Comparison of ENCODE assay signal across 1 cellular context in the genomic region with DNA sequence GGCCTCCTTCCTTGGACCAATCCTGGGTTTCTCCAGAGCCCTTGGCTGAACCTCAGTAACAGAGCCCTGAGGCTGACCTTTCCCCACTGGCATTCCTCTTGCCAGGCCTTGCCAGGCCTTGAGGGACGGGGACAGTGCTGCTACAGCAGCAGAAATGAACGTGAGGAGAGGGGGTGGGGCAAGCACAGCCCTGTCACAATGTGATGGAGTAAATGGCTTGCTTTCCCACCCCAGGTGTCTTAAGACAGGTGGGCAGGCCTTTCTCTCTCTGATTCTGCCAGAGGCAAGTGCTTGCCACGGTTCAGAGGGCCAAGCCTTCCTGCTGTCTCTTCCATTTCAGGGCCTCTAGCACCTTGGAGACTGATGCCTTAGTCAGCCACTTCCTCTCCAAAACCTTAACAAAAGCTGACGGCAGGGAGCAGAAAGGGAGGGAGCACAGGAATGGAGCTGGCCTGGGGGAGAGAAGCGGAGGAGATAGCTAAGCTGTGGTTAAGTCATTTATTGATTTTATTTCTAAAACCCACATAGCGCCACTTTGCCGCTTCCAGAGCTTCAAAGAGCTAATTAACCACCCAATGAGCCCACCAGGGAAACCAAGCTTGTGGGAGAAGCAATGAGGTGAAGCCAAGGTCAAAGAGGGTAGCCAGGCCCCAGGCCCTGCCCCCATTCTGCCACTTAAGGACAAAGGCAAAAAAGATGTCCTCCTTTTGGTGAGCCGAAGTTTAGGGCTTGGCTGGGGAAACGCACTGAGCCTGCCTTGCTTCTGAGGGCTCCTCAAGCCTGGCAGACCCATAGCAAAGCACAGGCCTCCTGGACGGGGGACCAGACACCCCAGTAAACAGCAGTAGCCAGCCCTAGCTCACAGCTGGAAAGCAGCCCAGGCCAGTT.
TF ChIP-seq lines count a peak whose summit lies in the region.

No MANE protein-coding gene starts in this region.

TF ChIP-seq in H1, 55 proteins besides CTCF, POLR2A, EP300 and RAD21:
- TF ChIP-seq CREB1 (IDR thresholded peaks at IDR 0.05) (no peak; the same call in 1 of the 2 replicates), ZNF274 (IDR thresholded peaks at IDR 0.05; ENCODE audit: borderline replicate concordance, extremely low read depth, low read length) (no peak), CBX5 (IDR thresholded peaks at IDR 0.05; ENCODE audit: low read depth, low read length) (no peak), TAF1 (IDR thresholded peaks at IDR 0.05; ENCODE audit: low read depth, low read length) (0 out of 2 replicates have a peak, but pooled peaks have one; percentile 40), EGR1 (IDR thresholded peaks at IDR 0.05; ENCODE audit: borderline replicate concordance, low read depth, low read length) (no peak), ASH2L (IDR thresholded peaks at IDR 0.05; ENCODE audit: low read length) (peak; percentile 90), TEAD4 (IDR thresholded peaks at IDR 0.05; ENCODE audit: low read depth, low read length) (no peak), SIN3A (conservative IDR thresholded peaks at IDR 0.05 in 1 of 2, IDR thresholded peaks at IDR 0.05 in 1 of 2; ENCODE audit: low read depth in 1 of 2, low read length in 2 of 2) (peak in 1 of 2 experiments; percentile 86; a peak in 2 of 4 replicates), GTF2F1 (IDR thresholded peaks at IDR 0.05; ENCODE audit: borderline replicate concordance, low read depth, low read length) (no peak), POLR2AphosphoS5 (IDR thresholded peaks at IDR 0.05; ENCODE audit: low read depth, low read length) (peak; percentile 4; the same call in 1 of the 2 replicates), HDAC2 (IDR thresholded peaks at IDR 0.05; ENCODE audit: borderline replicate concordance in 1 of 2, low read depth in 2 of 2, low read length in 2 of 2) (no peak; a peak in 1 of 4 replicates), MAFK (IDR thresholded peaks at IDR 0.05; ENCODE audit: low read depth, low read length) (peak; percentile 19; the same call in 1 of the 2 replicates), TBP (IDR thresholded peaks at IDR 0.05; ENCODE audit: low read depth, low read length) (0 out of 2 replicates have a peak, but pooled peaks have one; percentile 56)
